In the genomic region with DNA sequence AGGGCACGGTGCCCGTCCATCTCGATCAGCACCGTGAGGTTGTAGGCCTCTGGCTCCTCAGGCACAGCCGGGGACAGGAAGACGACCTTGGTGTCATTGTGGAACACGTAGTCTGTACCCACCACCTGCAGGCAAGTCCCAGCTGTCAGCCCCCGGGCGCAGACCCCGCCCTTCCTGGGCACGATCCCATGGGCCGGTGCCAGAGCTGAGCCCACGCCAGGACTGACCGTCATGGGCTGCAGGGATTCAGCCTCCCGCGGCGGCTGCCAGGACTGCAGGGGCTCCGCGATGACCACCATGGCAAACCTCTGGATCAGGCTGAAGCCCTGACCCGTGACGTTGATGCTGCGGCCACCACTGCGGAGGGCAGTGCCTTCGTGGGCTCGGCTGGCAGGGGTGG, we compare ENCODE assay signal across 11 cellular contexts. TPM values are rescaled to one million over a fixed set of nuclear protein-coding genes. Genes with fewer than 3 reads are reported as not detected.
DNase-seq lines count a peak whose midpoint lies in the region; ATAC-seq, FAIRE-seq and TF ChIP-seq lines count a peak whose summit lies in the region.
"Had no signal": no experiment of that assay in that cellular context is flagged by ENCODE, and none has a peak within 500 bp of the region (broad histone marks: within the 10 kb centered on the region; RNA-seq: fewer than 3 reads in every experiment).

No MANE protein-coding gene starts in this region.

- no peak overlapping the region for H3K9ac ChIP-seq in mesenchymal stem cell (ENCODE audit: low read length)

- H2BK5ac ChIP-seq in mesenchymal stem cell (ENCODE audit: low read depth, low read length, poor library complexity, severe bottlenecking): no peak overlapping the region

- peak overlapping the region; percentile 44 for H3K4me3 Mint-ChIP-seq in MCF 10A (ENCODE audit: unreplicated experiment)
- no peak overlapping the region for H3K4me3 Mint-ChIP-seq in activated T-helper 17 cell treated with anti-CD3 and anti-CD28 coated beads, Interleukin-2, amount 50 U/mL, for 72 hours
- H3K4me3 Mint-ChIP-seq: WTC11 had no signal

- no peak overlapping the region for H3K14ac ChIP-seq in mesenchymal stem cell (ENCODE audit: low read length in 2 of 2)

- H3K36me3 ChIP-seq in mesenchymal stem cell (ENCODE audit: control insufficient read depth in 1 of 2, insufficient read depth in 2 of 2, low read depth in 1 of 2, low read length in 2 of 2): peaks cover 78 to 97% of the 10 kb centered on the region in 2 experiments

- ATAC-seq in activated T-helper 17 cell treated with anti-CD3 and anti-CD28 coated beads, Interleukin-2, amount 50 U/mL, for 72 hours (replicated peaks): no peak
- ATAC-seq: WTC11 had no signal

- H3K4ac ChIP-seq in mesenchymal stem cell (ENCODE audit: low read depth in 1 of 2, low read length in 2 of 2): no peak overlapping the region

- H3K4me1 ChIP-seq in mesenchymal stem cell (ENCODE audit: control insufficient read depth, insufficient read depth, low read depth, low read length): peaks cover 35% of the 10 kb centered on the region

- no peak overlapping the region for H2BK15ac ChIP-seq in mesenchymal stem cell (ENCODE audit: low read depth, poor library complexity, severe bottlenecking)

- no peaks in the 10 kb centered on the region for H3K27me3 ChIP-seq in AG04450 (ENCODE audit: control insufficient read depth, insufficient read depth, low read length)
- no peaks in the 10 kb centered on the region for H3K27me3 ChIP-seq in mesenchymal stem cell (ENCODE audit: control insufficient read depth in 1 of 2, insufficient read depth in 1 of 2, low read length in 2 of 2)

- H3K27me3 Mint-ChIP-seq in MCF 10A (ENCODE audit: insufficient read depth, unreplicated experiment): no peaks in the 10 kb centered on the region
- no peaks in the 10 kb centered on the region for H3K27me3 Mint-ChIP-seq in activated T-helper 17 cell treated with anti-CD3 and anti-CD28 coated beads, Interleukin-2, amount 50 U/mL, for 72 hours

- peak overlapping the region; percentile 16 for H2AK5ac ChIP-seq in mesenchymal stem cell (ENCODE audit: low read length, severe bottlenecking)

- no peak overlapping the region for H2AFZ ChIP-seq in mesenchymal stem cell (ENCODE audit: low read depth, low read length)

- H3K79me1 ChIP-seq in mesenchymal stem cell (replicated peaks; ENCODE audit: low read length, poor library complexity, severe bottlenecking): peaks cover 36% of the 10 kb centered on the region

- H3K9me3 Mint-ChIP-seq in MCF 10A (ENCODE audit: unreplicated experiment): no peaks in the 10 kb centered on the region
- H3K9me3 Mint-ChIP-seq in activated T-helper 17 cell treated with anti-CD3 and anti-CD28 coated beads, Interleukin-2, amount 50 U/mL, for 72 hours: no peaks in the 10 kb centered on the region
- H3K9me3 Mint-ChIP-seq: WTC11 had no signal

- TF ChIP-seq CTCF in AG04450 (IDR thresholded peaks at IDR 0.05; ENCODE audit: low read depth, low read length) (no peak), MCF 10A (IDR thresholded peaks at IDR 0.05; ENCODE audit: unreplicated experiment) (no peak)

- no peak for DNase-seq in AG04450 (ENCODE audit: low read depth, low spot score)
- no peak for DNase-seq in MCF 10A (ENCODE audit: unreplicated experiment)
- DNase-seq in mesenchymal stem cell: no peak
- DNase-seq in NCI-H2171 treated with DMSO at 0.1 percent for 48 hours (lab: John Stamatoyannopoulos, UW): no peak
- no peak for DNase-seq in H54 (ENCODE audit: insufficient read length, low spot score)
- DNase-seq: amygdala, NCI-H1417 treated with DMSO at 0.1 percent for 48 hours, NCI-H69, posterior cingulate gyrus had no signal

- no peak overlapping the region for H4K8ac ChIP-seq in mesenchymal stem cell (ENCODE audit: low read length)

- H3K4me3 ChIP-seq in AG04450 (ENCODE audit: low read depth, low read length): no peak overlapping the region
- H3K4me3 ChIP-seq in mesenchymal stem cell (ENCODE audit: insufficient read depth in 1 of 2, low read depth in 1 of 2, low read length in 2 of 2): no peak overlapping the region

- H3K4me1 Mint-ChIP-seq in MCF 10A (ENCODE audit: insufficient read depth, unreplicated experiment): peaks cover 4% of the 10 kb centered on the region
- H3K4me1 Mint-ChIP-seq in activated T-helper 17 cell treated with anti-CD3 and anti-CD28 coated beads, Interleukin-2, amount 50 U/mL, for 72 hours: no peaks in the 10 kb centered on the region
- H3K4me1 Mint-ChIP-seq: WTC11 had no signal

- no peak overlapping the region for H3K27ac Mint-ChIP-seq in MCF 10A (ENCODE audit: low read depth, unreplicated experiment)
- H3K27ac Mint-ChIP-seq in activated T-helper 17 cell treated with anti-CD3 and anti-CD28 coated beads, Interleukin-2, amount 50 U/mL, for 72 hours: no peak overlapping the region
- H3K27ac Mint-ChIP-seq: WTC11 had no signal

- H3K23ac ChIP-seq in mesenchymal stem cell (ENCODE audit: low read length in 2 of 2): no peak overlapping the region

- H3K9me3 ChIP-seq in AG04450 (ENCODE audit: control insufficient read depth, insufficient read depth, low read length) (peaks cover 14% of the 10 kb centered on the region; the same call in 1 of the 2 replicates), mesenchymal stem cell (ENCODE audit: control insufficient read depth, low read length) (no peaks in the 10 kb centered on the region)

- no peak overlapping the region for H2BK120ac ChIP-seq in mesenchymal stem cell (ENCODE audit: low read depth, low read length)

- FAIRE-seq in H54 (lab: Jason Lieb, UNC): no peak

- WGBS in mesenchymal stem cell: 96% methylated on average over 25 of the region's 25 CpGs

- CTCF ChIA-PET in AG04450 (lab: Charles Lee): interaction anchor here (0.6 kb wide), 1 partner anchor 10 kb away, joined by 3 read pairs; no protein-coding TSS in a partner anchor
- CTCF ChIA-PET in MCF 10A (lab: Yijun Ruan, JAX): interaction anchor here (0.7 to 1.7 kb wide), 3 partner anchors 10 to 60 kb away, joined by 3 to 5 read pairs (median 3); no protein-coding TSS in a partner anchor

- peak overlapping the region; percentile 57 for H3K27ac ChIP-seq in AG04450 (ENCODE audit: low read depth, low read length)
- peak overlapping the region; percentile 16 for H3K27ac ChIP-seq in mesenchymal stem cell (ENCODE audit: low read length, poor library complexity, severe bottlenecking)

- POLR2A ChIA-PET in AG04450 (lab: Yijun Ruan, JAX): interaction anchor here (0.7 to 1.7 kb wide), 3 partner anchors 12 to 461 kb away, joined by 6 to 9 read pairs (median 6); no protein-coding TSS in a partner anchor
- POLR2A ChIA-PET in MCF 10A (lab: Yijun Ruan, JAX): interaction anchor here (0.6 to 2.9 kb wide), 4 partner anchors 10 to 23 kb away, joined by 3 to 22 read pairs (median 4); a partner anchor contains a TSS

- H3K36me3 Mint-ChIP-seq in MCF 10A (ENCODE audit: insufficient read depth, unreplicated experiment): peaks cover 86% of the 10 kb centered on the region
- no peaks in the 10 kb centered on the region for H3K36me3 Mint-ChIP-seq in activated T-helper 17 cell treated with anti-CD3 and anti-CD28 coated beads, Interleukin-2, amount 50 U/mL, for 72 hours (ENCODE audit: low read depth)

- H3K18ac ChIP-seq in mesenchymal stem cell (ENCODE audit: low read depth in 1 of 2, low read length in 2 of 2): no peak overlapping the region

- intact Hi-C loops in MCF 10A (cut with micrococcal nuclease): loop anchor here (1.0 to 2.0 kb wide), 3 partner anchors 22 to 61 kb away; a partner anchor contains a TSS

- no TSS peak for BruUV-seq in MCF 10A (replicated peaks; lab: Mats Ljungman, UMichigan)

- H4K91ac ChIP-seq in mesenchymal stem cell (ENCODE audit: low read length): no peak overlapping the region

- no peak for TF ChIP-seq POLR2A in H54 (IDR thresholded peaks at IDR 0.05; ENCODE audit: low read depth, low read length)

- H2BK12ac ChIP-seq in mesenchymal stem cell (ENCODE audit: low read length in 2 of 2): no peak overlapping the region

- H3K4me2 ChIP-seq in mesenchymal stem cell (ENCODE audit: low read length, poor library complexity, severe bottlenecking): no peak overlapping the region

RNA-seq across cellular contexts. Expression of a gene that starts 11.8 kb away (rescaled TPM):
- polyA plus RNA-seq in AG04450 (2011; rRNA removed): 6.7 and 9.6 TPM in 2 replicates
- 8.1 and 11.6 TPM in 2 replicates for polyA minus RNA-seq in AG04450 (2011; rRNA and poly(A)+ RNA removed)
- total RNA-seq in MCF 10A (2022): 10.4 and 11.9 TPM in 2 replicates
- polyA plus RNA-seq in mesenchymal stem cell (2013, experiment 1 of 2): 5.5 TPM
- 5.0 TPM for polyA plus RNA-seq in mesenchymal stem cell (2013, experiment 2 of 2)
- total RNA-seq in activated T-helper 17 cell treated with anti-CD3 and anti-CD28 coated beads, Interleukin-2, amount 50 U/mL, for 72 hours: 10 to 100 TPM; 20.9 to 21.7 TPM

RNA-seq across cellular contexts. Expression of a gene that starts 20.5 kb away (rescaled TPM):
- polyA plus RNA-seq in AG04450 (2011; rRNA removed): 26.6 and 33.7 TPM in 2 replicates
- 32.0 and 45.4 TPM in 2 replicates for polyA minus RNA-seq in AG04450 (2011; rRNA and poly(A)+ RNA removed)
- 24.9 and 25.0 TPM in 2 replicates for total RNA-seq in MCF 10A (2022)
- polyA plus RNA-seq in mesenchymal stem cell (2013, experiment 1 of 2): 34.8 TPM
- polyA plus RNA-seq in mesenchymal stem cell (2013, experiment 2 of 2): 35.2 TPM
- total RNA-seq in activated T-helper 17 cell treated with anti-CD3 and anti-CD28 coated beads, Interleukin-2, amount 50 U/mL, for 72 hours: 10 to 100 TPM in 1 of 2 donors, 1 to 10 TPM in 1; 5.0 to 14.8 TPM

RNA-seq across cellular contexts. Expression of a gene that starts 25.5 kb away (rescaled TPM):
- 68.0 and 110 TPM in 2 replicates for polyA plus RNA-seq in AG04450 (2011; rRNA removed)
- polyA minus RNA-seq in AG04450 (2011; rRNA and poly(A)+ RNA removed): 137 and 178 TPM in 2 replicates
- 199 and 200 TPM in 2 replicates for total RNA-seq in MCF 10A (2022)
- polyA plus RNA-seq in mesenchymal stem cell (2013, experiment 1 of 2): 242 TPM
- 231 TPM for polyA plus RNA-seq in mesenchymal stem cell (2013, experiment 2 of 2)
- total RNA-seq in activated T-helper 17 cell treated with anti-CD3 and anti-CD28 coated beads, Interleukin-2, amount 50 U/mL, for 72 hours: 10 to 100 TPM; 29.1 to 30.4 TPM

RNA-seq across cellular contexts. Expression of a gene that starts 30.9 kb away (rescaled TPM):
- polyA plus RNA-seq in AG04450 (2011; rRNA removed): 7.0 and 9.9 TPM in 2 replicates
- polyA minus RNA-seq in AG04450 (2011; rRNA and poly(A)+ RNA removed): 7.4 and 9.7 TPM in 2 replicates
- 27.5 and 29.2 TPM in 2 replicates for total RNA-seq in MCF 10A (2022)
- 21.1 TPM for polyA plus RNA-seq in mesenchymal stem cell (2013, experiment 1 of 2)
- polyA plus RNA-seq in mesenchymal stem cell (2013, experiment 2 of 2): 19.2 TPM
- total RNA-seq in activated T-helper 17 cell treated with anti-CD3 and anti-CD28 coated beads, Interleukin-2, amount 50 U/mL, for 72 hours: 10 to 100 TPM; 66.4 to 67.5 TPM

RNA-seq across cellular contexts. Expression of a gene that starts 37.1 kb away (rescaled TPM):
- polyA plus RNA-seq in AG04450 (2011; rRNA removed): 8.5 and 10.8 TPM in 2 replicates
- 11.9 and 12.7 TPM in 2 replicates for polyA minus RNA-seq in AG04450 (2011; rRNA and poly(A)+ RNA removed)
- 27.6 and 27.9 TPM in 2 replicates for total RNA-seq in MCF 10A (2022)
- polyA plus RNA-seq in mesenchymal stem cell (2013, experiment 1 of 2): 10.1 TPM
- 9.1 TPM for polyA plus RNA-seq in mesenchymal stem cell (2013, experiment 2 of 2)
- total RNA-seq in activated T-helper 17 cell treated with anti-CD3 and anti-CD28 coated beads, Interleukin-2, amount 50 U/mL, for 72 hours: 10 to 100 TPM; 44.5 to 51.1 TPM
